Comparison of ENCODE assay signal across 8 cellular contexts in genomic region chr7:7157177-7157886, GRCh38. TPM values are rescaled to one million over a fixed set of nuclear protein-coding genes. Genes with fewer than 3 reads are reported as not detected.
A peak's percentile ranks its signal among the peaks of the same experiment; 100 is the strongest.
DNase-seq lines count a peak whose midpoint lies in the region; ATAC-seq and TF ChIP-seq lines count a peak whose summit lies in the region.

No MANE protein-coding gene starts in this region.

- TF ChIP-seq POLR2A in adrenal gland (IDR thresholded peaks at IDR 0.05) = no peak

- DNase-seq in NAMALWA (ENCODE audit: low spot score) = peak; percentile 83
- peak; percentile 23 for DNase-seq in activated T-cell treated with anti-CD3 and anti-CD28 coated beads for 48 hours (ENCODE audit: low read depth)
- DNase-seq in immature natural killer cell = peak; percentile 58 to 65 (median 58)
- DNase-seq in NCI-H524 treated with DMSO at 0.1 percent for 48 hours (lab: John Stamatoyannopoulos, UW) = no peak
- DNase-seq in adrenal gland = no peak
- no peak for DNase-seq in NCI-H82 treated with DMSO at 0.1 percent for 48 hours (lab: John Stamatoyannopoulos, UW; ENCODE audit: unreplicated experiment)

- peaks cover 52 to 66% of the 10 kb centered on the region in 2 donors for H3K4me1 Mint-ChIP-seq in immature natural killer cell

- H3K4me1 ChIP-seq in adrenal gland (replicated peaks in 1 of 2) = no peaks in the 10 kb centered on the region

- peak overlapping the region; percentile 82 to 94 (median 89) for H3K4me3 Mint-ChIP-seq in immature natural killer cell

- peaks cover 0 to 6% (median 3%) of the 10 kb centered on the region in 3 donors for H3K27me3 Mint-ChIP-seq in immature natural killer cell (ENCODE audit: low read depth in 3 of 3)

- peaks cover 0 to 6% (median 0%) of the 10 kb centered on the region in 6 donors for H3K9me3 Mint-ChIP-seq in immature natural killer cell

- H3K27ac ChIP-seq in adrenal gland = no peak overlapping the region

- ATAC-seq in GM18498 (IDR thresholded peaks at IDR 0.05; ENCODE audit: unreplicated experiment) (peak; percentile 87), HG02571 (IDR thresholded peaks at IDR 0.05; ENCODE audit: unreplicated experiment) (peak; percentile 89)

- no peak for TF ChIP-seq CTCF in adrenal gland (IDR thresholded peaks at IDR 0.05)

- no peaks in the 10 kb centered on the region for H3K9me3 ChIP-seq in adrenal gland (replicated peaks in 1 of 3)

- peak overlapping the region; percentile 83 to 96 (median 92) for H3K27ac Mint-ChIP-seq in immature natural killer cell

- no peaks in the 10 kb centered on the region for H3K27me3 ChIP-seq in adrenal gland

- H3K36me3 ChIP-seq in adrenal gland (replicated peaks in 1 of 2) = no peaks in the 10 kb centered on the region

- H3K36me3 Mint-ChIP-seq in immature natural killer cell = peaks cover 10 to 17% (median 11%) of the 10 kb centered on the region in 3 donors

- no peak overlapping the region for H3K4me3 ChIP-seq in adrenal gland

- intact Hi-C loops in adrenal gland (cut with DNase I) = no loop called here

- WGBS in adrenal gland, 4 donors = 49 to 62% (median 53%) methylated on average over 2 of the region's 2 CpGs

RNA-seq across cellular contexts. Expression of gene C1GALT1, which starts 25.0 kb away (rescaled TPM):
- polyA plus RNA-seq in immature natural killer cell (10 to 100 TPM; 56.8 to 83.9 (median 59.4) TPM), adrenal gland (10 to 100 TPM in 1 of 3 donors, 1 to 10 TPM in 2; 3.6 to 23.5 (median 4.8) TPM)
- 100 to 1,000 TPM in 1 of 8 donors, 10 to 100 TPM in 7; 16.7 to 217 (median 18.2) TPM for total RNA-seq in adrenal gland

Comparison
In these comparisons a context has a peak if more than half of its experiments do, and no peak if none do; other contexts are left out.
1. DNase-seq: peak in NAMALWA (single experiment), activated T-cell treated with anti-CD3 and anti-CD28 coated beads for 48 hours (single experiment) and immature natural killer cell (3 of 3); none in NCI-H524 treated with DMSO at 0.1 percent for 48 hours (single experiment), adrenal gland (0 of 7) and NCI-H82 treated with DMSO at 0.1 percent for 48 hours (single experiment).